Comparison of ENCODE assay signal across 1 cellular context in genomic region chr15:100972975-100973350, GRCh38.
TF ChIP-seq lines count a peak whose summit lies in the region.

No MANE protein-coding gene starts in this region.

TF ChIP-seq in WTC11, 78 proteins besides CTCF, POLR2A, EP300 and RAD21:
- TF ChIP-seq, protein P1, sequence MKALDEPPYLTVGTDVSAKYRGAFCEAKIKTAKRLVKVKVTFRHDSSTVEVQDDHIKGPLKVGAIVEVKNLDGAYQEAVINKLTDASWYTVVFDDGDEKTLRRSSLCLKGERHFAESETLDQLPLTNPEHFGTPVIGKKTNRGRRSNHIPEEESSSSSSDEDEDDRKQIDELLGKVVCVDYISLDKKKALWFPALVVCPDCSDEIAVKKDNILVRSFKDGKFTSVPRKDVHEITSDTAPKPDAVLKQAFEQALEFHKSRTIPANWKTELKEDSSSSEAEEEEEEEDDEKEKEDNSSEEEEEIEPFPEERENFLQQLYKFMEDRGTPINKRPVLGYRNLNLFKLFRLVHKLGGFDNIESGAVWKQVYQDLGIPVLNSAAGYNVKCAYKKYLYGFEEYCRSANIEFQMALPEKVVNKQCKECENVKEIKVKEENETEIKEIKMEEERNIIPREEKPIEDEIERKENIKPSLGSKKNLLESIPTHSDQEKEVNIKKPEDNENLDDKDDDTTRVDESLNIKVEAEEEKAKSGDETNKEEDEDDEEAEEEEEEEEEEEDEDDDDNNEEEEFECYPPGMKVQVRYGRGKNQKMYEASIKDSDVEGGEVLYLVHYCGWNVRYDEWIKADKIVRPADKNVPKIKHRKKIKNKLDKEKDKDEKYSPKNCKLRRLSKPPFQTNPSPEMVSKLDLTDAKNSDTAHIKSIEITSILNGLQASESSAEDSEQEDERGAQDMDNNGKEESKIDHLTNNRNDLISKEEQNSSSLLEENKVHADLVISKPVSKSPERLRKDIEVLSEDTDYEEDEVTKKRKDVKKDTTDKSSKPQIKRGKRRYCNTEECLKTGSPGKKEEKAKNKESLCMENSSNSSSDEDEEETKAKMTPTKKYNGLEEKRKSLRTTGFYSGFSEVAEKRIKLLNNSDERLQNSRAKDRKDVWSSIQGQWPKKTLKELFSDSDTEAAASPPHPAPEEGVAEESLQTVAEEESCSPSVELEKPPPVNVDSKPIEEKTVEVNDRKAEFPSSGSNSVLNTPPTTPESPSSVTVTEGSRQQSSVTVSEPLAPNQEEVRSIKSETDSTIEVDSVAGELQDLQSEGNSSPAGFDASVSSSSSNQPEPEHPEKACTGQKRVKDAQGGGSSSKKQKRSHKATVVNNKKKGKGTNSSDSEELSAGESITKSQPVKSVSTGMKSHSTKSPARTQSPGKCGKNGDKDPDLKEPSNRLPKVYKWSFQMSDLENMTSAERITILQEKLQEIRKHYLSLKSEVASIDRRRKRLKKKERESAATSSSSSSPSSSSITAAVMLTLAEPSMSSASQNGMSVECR (CRISPR knock-in tag; IDR thresholded peaks at IDR 0.05; ENCODE audit: borderline replicate concordance) = 0 out of 2 replicates have a peak, but pooled peaks have one; percentile 15
- no peak for TF ChIP-seq ZNF263 (CRISPR knock-in tag; IDR thresholded peaks at IDR 0.05; ENCODE audit: low read depth)
